1 cellular context compared by ENCODE assay signal in genomic region chr11:111871693-111872161, GRCh38.
TF ChIP-seq lines count a peak whose summit lies in the region.

No MANE protein-coding gene starts in this region.

TF ChIP-seq in SK-N-SH, 30 proteins besides CTCF, POLR2A, EP300 and RAD21 (continued from another document):
- TF ChIP-seq REST (IDR thresholded peaks at IDR 0.05; ENCODE audit: low read depth, low read length) (no peak), JUND (IDR thresholded peaks at IDR 0.05) (no peak), NRF1 (IDR thresholded peaks at IDR 0.05; ENCODE audit: low read depth, low read length) (no peak), EZH2phosphoT487 (IDR thresholded peaks at IDR 0.05; ENCODE audit: borderline replicate concordance, low read depth) (no peak)
